ENCODE assay signal across 20 cellular contexts in genomic region chr14:54671537-54671936, GRCh38.
A peak's percentile ranks its signal among the peaks of the same experiment; 100 is the strongest.
DNase-seq lines count a peak whose midpoint lies in the region; ATAC-seq and TF ChIP-seq lines count a peak whose summit lies in the region.
"Had no signal": no experiment of that assay in that cellular context is flagged by ENCODE, and none has a peak within 500 bp of the region (broad histone marks: within the 10 kb centered on the region; RNA-seq: fewer than 3 reads in every experiment).

No MANE protein-coding gene starts in this region.

- H3K36me3 Mint-ChIP-seq in neural progenitor cell, result peaks cover 4% of the 10 kb centered on the region
- H3K36me3 Mint-ChIP-seq: CD4-positive, alpha-beta memory T cell had no signal

- TF ChIP-seq POLR2A in uterus (IDR thresholded peaks at IDR 0.05), result no peak

- peaks cover 5% of the 10 kb centered on the region for H3K27me3 Mint-ChIP-seq in neural progenitor cell (ENCODE audit: insufficient read depth, low read depth)

- H3F3A ChIP-seq in neural progenitor cell (ENCODE audit: low read depth), result no peaks in the 10 kb centered on the region

- H3K9ac ChIP-seq in neural progenitor cell, result no peak overlapping the region
- H3K9ac ChIP-seq: KMS-11 had no signal

- no peaks in the 10 kb centered on the region for H3K27me3 ChIP-seq in ascending aorta
- no peaks in the 10 kb centered on the region for H3K27me3 ChIP-seq in neural progenitor cell
- no peaks in the 10 kb centered on the region for H3K27me3 ChIP-seq in uterus
- H3K27me3 ChIP-seq: foreskin keratinocyte, ovary had no signal

- no peak overlapping the region for H2AFZ ChIP-seq in neural progenitor cell (replicated peaks)

- H3K9me3 Mint-ChIP-seq in neural progenitor cell, result no peaks in the 10 kb centered on the region
- H3K9me3 Mint-ChIP-seq: activated T-cell treated with anti-CD3 and anti-CD28 coated beads, Interleukin-2, amount 50 U/mL, for 4 hours; CD4-positive, alpha-beta memory T cell had no signal

- H3K4me1 ChIP-seq in ascending aorta (peaks cover 20 to 73% of the 10 kb centered on the region in 2 donors), neural progenitor cell (peaks cover 19% of the 10 kb centered on the region), uterus (peaks cover 0 to 17% of the 10 kb centered on the region in 2 donors)

- H3K4me3 Mint-ChIP-seq in neural progenitor cell, result no peak overlapping the region
- H3K4me3 Mint-ChIP-seq: activated T-cell treated with anti-CD3 and anti-CD28 coated beads, Interleukin-2, amount 50 U/mL, for 4 hours; CD4-positive, alpha-beta memory T cell had no signal

- ATAC-seq in Right ventricle myocardium superior (ENCODE audit: poor library complexity), result peak; percentile 72
- ATAC-seq: activated T-cell treated with anti-CD3 and anti-CD28 coated beads, Interleukin-2, amount 50 U/mL, for 4 hours; foreskin keratinocyte had no signal

- intact Hi-C loops in ascending aorta (cut with DNase I) (loop anchor here (2.0 kb wide), 1 partner anchor 19 kb away; no protein-coding TSS in a partner anchor), Right ventricle myocardium superior (cut with DNase I) (loop anchor here (5.0 kb wide), 1 partner anchor 104 kb away; the partner anchor contains the start of gene SAMD4A), uterus (cut with DNase I; ENCODE audit: low total_unique reads) (no loop called here)

- no peaks in the 10 kb centered on the region for H4K20me1 ChIP-seq in neural progenitor cell (ENCODE audit: low read depth)

- H3K4me1 Mint-ChIP-seq in neural progenitor cell, result peaks cover 69% of the 10 kb centered on the region

- H3K4me3 ChIP-seq in ascending aorta (no peak overlapping the region), neural progenitor cell (no peak overlapping the region), uterus (no peak overlapping the region)
- H3K4me3 ChIP-seq: ovary had no signal

- H3K36me3 ChIP-seq in ascending aorta (no peaks in the 10 kb centered on the region), neural progenitor cell (no peaks in the 10 kb centered on the region), uterus (no peaks in the 10 kb centered on the region)
- H3K36me3 ChIP-seq: ovary had no signal

- no peak overlapping the region for H3K4me2 ChIP-seq in neural progenitor cell
- H3K4me2 ChIP-seq: KMS-11 had no signal

- H3K27ac Mint-ChIP-seq in neural progenitor cell, result peak overlapping the region; percentile 5

- no peak for DNase-seq in ascending aorta (ENCODE audit: low spot score in 2 of 2)
- DNase-seq in Right ventricle myocardium superior, result no peak
- DNase-seq in neural progenitor cell (ENCODE audit: low spot score), result no peak
- DNase-seq in uterus, result no peak
- no peak for DNase-seq in inferior parietal cortex (ENCODE audit: extremely low spot score)
- no peak for DNase-seq in T-helper 1 cell
- no peak for DNase-seq in NCI-H82 (lab: John Stamatoyannopoulos, UW)
- DNase-seq: activated naive CD4-positive, alpha-beta T cell treated with Interleukin-2 at 50 U/mL for 16 hours; activated T-cell treated with anti-CD3 and anti-CD28 coated beads, Interleukin-2, amount 50 U/mL, for 4 hours; amygdala; CD4-positive, alpha-beta memory T cell; foreskin keratinocyte; GDM1; islet precursor cell; NCI-H1092; NCI-H2029 treated with DMSO at 0.1 percent for 48 hours; NCI-H226; NCI-H774; ovary had no signal

- H3K79me2 ChIP-seq in neural progenitor cell (ENCODE audit: low read depth), result no peaks in the 10 kb centered on the region

- H3K27ac ChIP-seq in ascending aorta (peak overlapping the region; percentile 87 to 94), neural progenitor cell (no peak overlapping the region), uterus (peak overlapping the region; percentile 91 to 93)
- H3K27ac ChIP-seq: KMS-11, ovary had no signal

- H3K9me3 ChIP-seq in ascending aorta (no peaks in the 10 kb centered on the region), neural progenitor cell (ENCODE audit: low read depth) (no peaks in the 10 kb centered on the region), uterus (no peaks in the 10 kb centered on the region)
- H3K9me3 ChIP-seq: ovary had no signal

- TF ChIP-seq CTCF in ascending aorta (IDR thresholded peaks at IDR 0.05), result no peak
- TF ChIP-seq CTCF in neural progenitor cell (IDR thresholded peaks at IDR 0.05), result no peak
- no peak for TF ChIP-seq CTCF in uterus (IDR thresholded peaks at IDR 0.05)
